ENCODE assay signal across 1 cellular context in genomic region chrX:16828126-16828908, GRCh38.
TF ChIP-seq lines count a peak whose summit lies in the region.

No MANE protein-coding gene starts in this region.

TF ChIP-seq in GM23338, 12 proteins besides CTCF, POLR2A, EP300 and RAD21 (continued from another document):
- TF ChIP-seq POLR2AphosphoS5 (IDR thresholded peaks at IDR 0.05; ENCODE audit: low read depth) (no peak), EZH2phosphoT487 (IDR thresholded peaks at IDR 0.05; ENCODE audit: unreplicated experiment) (no peak), EZH2 (IDR thresholded peaks at IDR 0.05; ENCODE audit: low read depth, unreplicated experiment) (no peak), JUNB (IDR thresholded peaks at IDR 0.05; ENCODE audit: unreplicated experiment) (no peak), REST (IDR thresholded peaks at IDR 0.05; ENCODE audit: unreplicated experiment) (no peak), STAT1 (IDR thresholded peaks at IDR 0.05; ENCODE audit: unreplicated experiment) (no peak), ZNF114 (CRISPR knock-in tag; IDR thresholded peaks at IDR 0.05) (no peak)
- TF ChIP-seq, protein P1, sequence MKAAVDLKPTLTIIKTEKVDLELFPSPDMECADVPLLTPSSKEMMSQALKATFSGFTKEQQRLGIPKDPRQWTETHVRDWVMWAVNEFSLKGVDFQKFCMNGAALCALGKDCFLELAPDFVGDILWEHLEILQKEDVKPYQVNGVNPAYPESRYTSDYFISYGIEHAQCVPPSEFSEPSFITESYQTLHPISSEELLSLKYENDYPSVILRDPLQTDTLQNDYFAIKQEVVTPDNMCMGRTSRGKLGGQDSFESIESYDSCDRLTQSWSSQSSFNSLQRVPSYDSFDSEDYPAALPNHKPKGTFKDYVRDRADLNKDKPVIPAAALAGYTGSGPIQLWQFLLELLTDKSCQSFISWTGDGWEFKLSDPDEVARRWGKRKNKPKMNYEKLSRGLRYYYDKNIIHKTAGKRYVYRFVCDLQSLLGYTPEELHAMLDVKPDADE (IDR thresholded peaks at IDR 0.05): no peak
